ENCODE assay signal across 9 cellular contexts in the genomic region with DNA sequence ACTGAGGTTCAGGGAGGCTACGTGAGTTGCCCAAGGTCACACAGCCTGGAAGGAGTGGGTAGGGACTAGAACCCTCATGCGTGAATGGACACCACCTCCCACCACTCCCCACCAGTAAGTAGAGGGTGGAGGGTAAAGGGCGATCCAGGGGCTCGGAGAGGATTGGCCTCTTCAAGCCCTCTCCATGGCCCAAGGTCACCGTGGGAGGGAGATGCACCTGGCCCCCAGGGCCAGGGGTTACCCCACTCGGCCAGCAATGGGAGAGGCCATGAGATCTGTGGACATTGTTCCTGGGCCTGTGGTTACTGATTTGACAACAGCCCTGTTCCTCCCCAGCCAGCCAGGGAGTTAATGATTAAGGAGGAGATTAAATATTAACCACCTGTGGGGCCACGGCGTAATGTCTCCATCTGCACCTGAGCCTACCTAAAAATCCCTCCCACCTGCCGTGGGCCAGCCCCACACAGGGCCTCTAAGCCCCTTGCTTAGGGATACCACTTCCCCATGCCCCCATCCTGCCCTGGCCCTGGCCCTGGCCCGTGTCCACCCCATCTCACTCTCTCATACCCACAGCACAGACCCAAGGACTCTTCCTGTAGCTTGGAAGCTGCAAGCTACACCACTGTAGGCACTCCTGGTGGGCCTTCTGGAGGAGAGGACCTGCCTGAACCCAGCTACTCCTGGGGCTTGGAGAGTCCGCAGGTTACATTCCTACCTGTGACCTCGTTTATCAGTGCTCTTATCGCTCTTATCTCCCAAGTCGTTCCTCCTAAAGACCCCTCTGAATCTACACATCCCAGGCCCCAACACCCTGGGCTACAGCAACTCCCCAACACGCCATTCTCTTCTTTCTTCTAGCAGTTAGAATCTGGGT. TPM values are rescaled to one million over a fixed set of nuclear protein-coding genes. Genes with fewer than 3 reads are reported as not detected.
DNase-seq lines count a peak whose midpoint lies in the region; ATAC-seq and TF ChIP-seq lines count a peak whose summit lies in the region.
"Had no signal": no experiment of that assay in that cellular context is flagged by ENCODE, and none has a peak within 500 bp of the region (broad histone marks: within the 10 kb centered on the region; RNA-seq: fewer than 3 reads in every experiment).

No MANE protein-coding gene starts in this region.

- peaks cover 2% of the 10 kb centered on the region for H3K9me3 Mint-ChIP-seq in activated naive CD8-positive, alpha-beta T cell treated with anti-CD3 and anti-CD28 coated beads for 36 hours

- intact Hi-C loops in ovary (cut with DNase I) = no loop called here

- no peaks in the 10 kb centered on the region for H3K4me1 ChIP-seq in rectal smooth muscle tissue (ENCODE audit: control insufficient read depth, insufficient read depth, low read length)
- peaks cover 2% of the 10 kb centered on the region for H3K4me1 ChIP-seq in ovary (ENCODE audit: insufficient read depth)
- H3K4me1 ChIP-seq: uterus had no signal

- ATAC-seq in HG02981 (IDR thresholded peaks at IDR 0.05; ENCODE audit: unreplicated experiment) = peak; percentile 48

- H3K4me1 Mint-ChIP-seq in activated naive CD8-positive, alpha-beta T cell treated with anti-CD3 and anti-CD28 coated beads for 36 hours = peaks cover 57% of the 10 kb centered on the region

- peak overlapping the region; percentile 75 for H3K4me3 Mint-ChIP-seq in activated naive CD8-positive, alpha-beta T cell treated with anti-CD3 and anti-CD28 coated beads for 36 hours

- WGBS in ovary, 3 donors = 71 to 79% (median 77%) methylated on average over 15 of the region's 15 CpGs

- H3K27ac Mint-ChIP-seq in activated naive CD8-positive, alpha-beta T cell treated with anti-CD3 and anti-CD28 coated beads for 36 hours = peak overlapping the region; percentile 90

- H3K27ac ChIP-seq in rectal smooth muscle tissue (ENCODE audit: low read depth, low read length) = no peak overlapping the region
- no peak overlapping the region for H3K27ac ChIP-seq in ovary
- H3K27ac ChIP-seq: uterus had no signal

- DNase-seq in GM19238 (ENCODE audit: insufficient read length, low spot score) = peak; percentile 74
- no peak for DNase-seq in activated naive CD8-positive, alpha-beta T cell treated with anti-CD3 and anti-CD28 coated beads for 36 hours
- DNase-seq in occipital lobe (lab: John Stamatoyannopoulos, UW) = no peak
- no peak for DNase-seq in ovary
- DNase-seq in SKM-1 treated with dmso at 0.1 percent for 144 hours (lab: John Stamatoyannopoulos, UW; ENCODE audit: unreplicated experiment) = no peak
- DNase-seq in GM13976 (ENCODE audit: low spot score) = no peak
- DNase-seq: uterus had no signal

- TF ChIP-seq EP300 in ovary (IDR thresholded peaks at IDR 0.05) = no peak

- peaks cover 3% of the 10 kb centered on the region for H3K36me3 Mint-ChIP-seq in activated naive CD8-positive, alpha-beta T cell treated with anti-CD3 and anti-CD28 coated beads for 36 hours

- no peaks in the 10 kb centered on the region for H3K27me3 ChIP-seq in rectal smooth muscle tissue (ENCODE audit: control insufficient read depth, insufficient read depth, low read length)
- no peaks in the 10 kb centered on the region for H3K27me3 ChIP-seq in ovary
- H3K27me3 ChIP-seq: uterus had no signal

- no peaks in the 10 kb centered on the region for H3K36me3 ChIP-seq in rectal smooth muscle tissue (ENCODE audit: control insufficient read depth, insufficient read depth, low read length)
- H3K36me3 ChIP-seq in ovary = no peaks in the 10 kb centered on the region
- H3K36me3 ChIP-seq: uterus had no signal

- no peaks in the 10 kb centered on the region for H3K27me3 Mint-ChIP-seq in activated naive CD8-positive, alpha-beta T cell treated with anti-CD3 and anti-CD28 coated beads for 36 hours

- no peaks in the 10 kb centered on the region for H3K9me3 ChIP-seq in ovary
- H3K9me3 ChIP-seq: uterus had no signal

- TF ChIP-seq CTCF in ovary (IDR thresholded peaks at IDR 0.05) (no peak), GM13976 (IDR thresholded peaks at IDR 0.05; ENCODE audit: borderline replicate concordance, control extremely low read depth, extremely low read depth, insufficient read depth, missing control alignments) (no peak)

- no peak for TF ChIP-seq POLR2A in ovary (IDR thresholded peaks at IDR 0.05)

- H3K4me3 ChIP-seq in rectal smooth muscle tissue (ENCODE audit: low read length) = peak overlapping the region; percentile 51
- no peak overlapping the region for H3K4me3 ChIP-seq in ovary
- H3K4me3 ChIP-seq: uterus had no signal

- in situ Hi-C loops in GM13976 (cut with MboI; ENCODE audit: low sequenced_read_pairs, unreplicated experiment) = no loop called here

- peak overlapping the region; percentile 65 for H3K9ac ChIP-seq in rectal smooth muscle tissue (ENCODE audit: low read length)

RNA-seq across cellular contexts. Expression of gene ZFP36L2, which starts 32.2 kb away (rescaled TPM):
- 10 to 100 TPM; 58.2 to 58.4 TPM for total RNA-seq in activated naive CD8-positive, alpha-beta T cell treated with anti-CD3 and anti-CD28 coated beads for 36 hours
- total RNA-seq in occipital lobe (2.5 TPM), ovary (100 to 1,000 TPM; 115 to 369 (median 254) TPM)
- polyA plus RNA-seq in ovary = 100 to 1,000 TPM; 162 to 169 TPM

Comparison
In these comparisons a context has a peak if more than half of its experiments do, and no peak if none do; other contexts are left out.
1. RNA of gene ZFP36L2, which starts 32.2 kb away (total RNA-seq): 115 to 369 TPM in ovary and 58.2 to 58.4 TPM in activated naive CD8-positive, alpha-beta T cell treated with anti-CD3 and anti-CD28 coated beads for 36 hours; 2.5 TPM in occipital lobe (single experiment); every median in the first group is over 10 times any median in the second.